Comparison of ENCODE assay signal across 34 cellular contexts in genomic region chr4:22456291-22456690, GRCh38.
"Had no signal": no experiment of that assay in that cellular context is flagged by ENCODE, and none has a peak within 500 bp of the region (broad histone marks: within the 10 kb centered on the region; RNA-seq: fewer than 3 reads in every experiment).

No MANE protein-coding gene starts in this region.

- H3K4me1 ChIP-seq: Peyer's patch, SJSA1 had no signal

- H3K4me3 Mint-ChIP-seq: activated CD4-positive, alpha-beta T cell treated with anti-CD3 and anti-CD28 coated beads, Interleukin-2, amount 10 ng/mL, durations not matched to agents 24 days and 14 days; activated CD8-positive, alpha-beta T cell treated with anti-CD3 and anti-CD28 coated beads for 36 hours; activated naive CD4-positive, alpha-beta T cell treated with anti-CD3 and anti-CD28 coated beads, Interleukin-2, amount 10 ng/mL, durations not matched to agents 7 days and 5 days; activated naive CD8-positive, alpha-beta T cell; activated naive CD8-positive, alpha-beta T cell treated with anti-CD3 and anti-CD28 coated beads, Interleukin-2, amount 50 U/mL, for 24 hours; activated T-cell treated with anti-CD3 and anti-CD28 coated beads, Interleukin-2, amount 50 U/mL, for 24 hours; brain; T-helper 1 cell treated with Interleukin-12 subunit alpha and Interleukin-12 subunit beta and Interleukin-4 antibody, amounts not matched to agents 30 μg/mL and 1 μg/mL, for 36 hours had no signal

- H3K36me3 ChIP-seq: Peyer's patch, SJSA1 had no signal

- H3K4me3 ChIP-seq: K562, Peyer's patch, SJSA1 had no signal

- H3K27me3 Mint-ChIP-seq: activated CD4-positive, alpha-beta T cell treated with anti-CD3 and anti-CD28 coated beads, Interleukin-2, amount 10 ng/mL, durations not matched to agents 24 days and 14 days; activated CD8-positive, alpha-beta T cell treated with anti-CD3 and anti-CD28 coated beads for 36 hours; activated naive CD4-positive, alpha-beta T cell treated with anti-CD3 and anti-CD28 coated beads, Interleukin-2, amount 10 ng/mL, durations not matched to agents 7 days and 5 days; activated naive CD8-positive, alpha-beta T cell; activated naive CD8-positive, alpha-beta T cell treated with anti-CD3 and anti-CD28 coated beads, Interleukin-2, amount 50 U/mL, for 24 hours; activated T-cell treated with anti-CD3 and anti-CD28 coated beads, Interleukin-2, amount 50 U/mL, for 24 hours; brain had no signal

- DNase-seq: activated CD4-positive, alpha-beta T cell treated with anti-CD3 and anti-CD28 coated beads, Interleukin-2, amount 10 ng/mL, durations not matched to agents 24 days and 14 days; activated CD4-positive, alpha-beta T cell treated with anti-CD3 and anti-CD28 coated beads, Interleukin-2, amount 50 U/mL, for 4 hours; activated CD8-positive, alpha-beta T cell treated with anti-CD3 and anti-CD28 coated beads for 36 hours; activated effector memory CD4-positive, alpha-beta T cell treated with Interleukin-2 at 50 U/mL for 16 hours; activated naive CD4-positive, alpha-beta T cell treated with anti-CD3 and anti-CD28 coated beads, Interleukin-2, amount 10 ng/mL, durations not matched to agents 7 days and 5 days; activated naive CD8-positive, alpha-beta T cell treated with anti-CD3 and anti-CD28 coated beads, Interleukin-2, amount 50 U/mL, for 24 hours; activated T-cell treated with anti-CD3 and anti-CD28 coated beads, Interleukin-2, amount 50 U/mL, for 24 hours; anterior cingulate cortex; caudate nucleus; cerebellar nuclear complex; NCI-H1092 treated with DMSO at 0.1 percent for 48 hours; NCI-H1417; NCI-H146; NCI-H187; NCI-H2029 treated with DMSO at 0.1 percent for 48 hours; NCI-H2107; NCI-H2171 treated with DMSO at 0.1 percent for 48 hours; NCI-H2227 treated with DMSO at 0.1 percent for 48 hours; NCI-H446; NCI-H510A treated with DMSO at 0.1 percent for 48 hours; NCI-H526 treated with DMSO at 0.1 percent for 48 hours; NK-92 treated with Interleukin-12 subunit alpha and Interleukin-12 subunit beta, amount 100 ng/mL, for 24 hours; PC-3; Peyer's patch; RPMI8226; SHP77 treated with DMSO at 0.1 percent for 48 hours; SK-N-SH; T-helper 9 cell; WERI-Rb-1 had no signal

- ATAC-seq: activated CD8-positive, alpha-beta T cell treated with anti-CD3 and anti-CD28 coated beads for 36 hours; activated naive CD8-positive, alpha-beta T cell treated with anti-CD3 and anti-CD28 coated beads, Interleukin-2, amount 50 U/mL, for 24 hours; K562; PC-3 had no signal

- H3K9me3 Mint-ChIP-seq: activated CD4-positive, alpha-beta T cell treated with anti-CD3 and anti-CD28 coated beads, Interleukin-2, amount 10 ng/mL, durations not matched to agents 24 days and 14 days; activated CD8-positive, alpha-beta T cell treated with anti-CD3 and anti-CD28 coated beads for 36 hours; activated naive CD4-positive, alpha-beta T cell treated with anti-CD3 and anti-CD28 coated beads, Interleukin-2, amount 10 ng/mL, durations not matched to agents 7 days and 5 days; activated naive CD8-positive, alpha-beta T cell treated with anti-CD3 and anti-CD28 coated beads, Interleukin-2, amount 50 U/mL, for 24 hours; activated T-cell treated with anti-CD3 and anti-CD28 coated beads, Interleukin-2, amount 50 U/mL, for 24 hours; brain; T-helper 1 cell treated with Interleukin-12 subunit alpha and Interleukin-12 subunit beta and Interleukin-4 antibody, amounts not matched to agents 30 μg/mL and 1 μg/mL, for 36 hours had no signal

- H3K9me3 ChIP-seq: SJSA1, SK-N-SH had no signal

- H3K27ac ChIP-seq: Peyer's patch, SJSA1, WERI-Rb-1 had no signal

- H3K27ac Mint-ChIP-seq: activated CD4-positive, alpha-beta T cell treated with anti-CD3 and anti-CD28 coated beads, Interleukin-2, amount 10 ng/mL, durations not matched to agents 24 days and 14 days; activated CD8-positive, alpha-beta T cell treated with anti-CD3 and anti-CD28 coated beads for 36 hours; activated naive CD4-positive, alpha-beta T cell treated with anti-CD3 and anti-CD28 coated beads, Interleukin-2, amount 10 ng/mL, durations not matched to agents 7 days and 5 days; activated naive CD8-positive, alpha-beta T cell; activated naive CD8-positive, alpha-beta T cell treated with anti-CD3 and anti-CD28 coated beads, Interleukin-2, amount 50 U/mL, for 24 hours; activated T-cell treated with anti-CD3 and anti-CD28 coated beads, Interleukin-2, amount 50 U/mL, for 24 hours; brain; T-helper 1 cell treated with Interleukin-12 subunit alpha and Interleukin-12 subunit beta and Interleukin-4 antibody, amounts not matched to agents 30 μg/mL and 1 μg/mL, for 36 hours had no signal

- H3K27me3 ChIP-seq: Peyer's patch, SJSA1 had no signal

- H3K4me1 Mint-ChIP-seq: activated CD4-positive, alpha-beta T cell treated with anti-CD3 and anti-CD28 coated beads, Interleukin-2, amount 10 ng/mL, durations not matched to agents 24 days and 14 days; activated naive CD4-positive, alpha-beta T cell treated with anti-CD3 and anti-CD28 coated beads, Interleukin-2, amount 10 ng/mL, durations not matched to agents 7 days and 5 days; activated naive CD8-positive, alpha-beta T cell treated with anti-CD3 and anti-CD28 coated beads, Interleukin-2, amount 50 U/mL, for 24 hours had no signal

- H3K36me3 Mint-ChIP-seq: activated naive CD4-positive, alpha-beta T cell treated with anti-CD3 and anti-CD28 coated beads, Interleukin-2, amount 10 ng/mL, durations not matched to agents 7 days and 5 days had no signal
